In genomic region chr10:119408969-119409371, GRCh38 we compare ENCODE assay signal across 1 cellular context.
TF ChIP-seq lines count a peak whose summit lies in the region.

No MANE protein-coding gene starts in this region.

TF ChIP-seq in H1, 55 proteins besides CTCF, POLR2A, EP300 and RAD21:
- no peak for TF ChIP-seq GTF2F1 (IDR thresholded peaks at IDR 0.05; ENCODE audit: borderline replicate concordance, low read depth, low read length)
